21 cellular contexts compared by ENCODE assay signal in genomic region chr22:35149149-35149548, GRCh38.
DNase-seq lines count a peak whose midpoint lies in the region; ATAC-seq, FAIRE-seq and TF ChIP-seq lines count a peak whose summit lies in the region.
"Had no signal": no experiment of that assay in that cellular context is flagged by ENCODE, and none has a peak within 500 bp of the region (broad histone marks: within the 10 kb centered on the region; RNA-seq: fewer than 3 reads in every experiment).

No MANE protein-coding gene starts in this region.

- H3K36me3 ChIP-seq in spleen, result no peaks in the 10 kb centered on the region
- H3K36me3 ChIP-seq in left lung, result no peaks in the 10 kb centered on the region
- H3K36me3 ChIP-seq: BE2C had no signal

- WGBS in spleen, 5 donors, result 64 to 79% (median 72%) methylated on average over 8 of the region's 8 CpGs

- H3K4me1 ChIP-seq in spleen, result peaks cover 0 to 8% (median 2%) of the 10 kb centered on the region in 6 donors
- no peaks in the 10 kb centered on the region for H3K4me1 ChIP-seq in left lung
- H3K4me1 ChIP-seq: BE2C had no signal

- H3K9me3 ChIP-seq in spleen (no peaks in the 10 kb centered on the region), left lung (no peaks in the 10 kb centered on the region)
- H3K9me3 ChIP-seq: BE2C had no signal

- H3K4me3 ChIP-seq in AG10803 (ENCODE audit: low read length) (no peak overlapping the region), spleen (no peak overlapping the region), left lung (no peak overlapping the region)
- H3K4me3 ChIP-seq: K562 had no signal

- no peak for TF ChIP-seq CTCF in AG10803 (conservative IDR thresholded peaks at IDR 0.05; ENCODE audit: low read length)
- TF ChIP-seq CTCF in spleen (IDR thresholded peaks at IDR 0.05 in 8 of 11, conservative IDR thresholded peaks at IDR 0.05 in 3 of 11), result no peak
- TF ChIP-seq CTCF in left lung (IDR thresholded peaks at IDR 0.05), result no peak

- TF ChIP-seq POLR2A in GM12892 (IDR thresholded peaks at IDR 0.05; ENCODE audit: low read depth, low read length) (no peak), spleen (IDR thresholded peaks at IDR 0.05) (no peak)

- DNase-seq in AG10803 (ENCODE audit: low read depth) (peak; percentile 12), GM12892 (ENCODE audit: insufficient read length) (no peak), NCI-H82 (lab: John Stamatoyannopoulos, UW) (peak; percentile 96), spleen (peak; percentile 17), left lung (no peak)
- DNase-seq: BE2C; CD8-positive, alpha-beta memory T cell; H7; Kasumi-1; NCI-H1105 treated with DMSO at 0.1 percent for 48 hours; NCI-H146; NCI-H2029 treated with DMSO at 0.1 percent for 48 hours; NCI-H2227 treated with DMSO at 0.1 percent for 48 hours; Right ventricle myocardium superior; RPMI8226; T-cell had no signal

- peaks cover 0 to 51% (median 2%) of the 10 kb centered on the region in 7 donors for H3K27me3 ChIP-seq in spleen (replicated peaks in 1 of 7)
- peaks cover 0 to 37% of the 10 kb centered on the region in 2 donors for H3K27me3 ChIP-seq in left lung
- H3K27me3 ChIP-seq: BE2C had no signal

- intact Hi-C loops in spleen (cut with DNase I; ENCODE audit: low total_unique reads), result no loop called here
- intact Hi-C loops in left lung (cut with DNase I), result no loop called here

- H3K27ac ChIP-seq in spleen (no peak overlapping the region), left lung (no peak overlapping the region)
- H3K27ac ChIP-seq: 22Rv1 had no signal

- peak; percentile 80 for FAIRE-seq in GM12892 (lab: Jason Lieb, UNC)
- FAIRE-seq: HTR-8/SVneo, K562 had no signal

- ATAC-seq in GM19455 (IDR thresholded peaks at IDR 0.05; ENCODE audit: unreplicated experiment), result no peak
- no peak for ATAC-seq in HG03108 (IDR thresholded peaks at IDR 0.05; ENCODE audit: unreplicated experiment)
- no peak for ATAC-seq in left lung
- ATAC-seq: K562, T-cell had no signal

Comparison
In these comparisons a context has a peak if more than half of its experiments do, and no peak if none do; other contexts are left out.
1. DNase-seq: peak in AG10803 (single experiment), NCI-H82 (single experiment) and spleen (single experiment); none in GM12892 (single experiment) and left lung (0 of 2).